8 cellular contexts compared by ENCODE assay signal in genomic region chr16:18537004-18537403, GRCh38. TPM values are rescaled to one million over a fixed set of nuclear protein-coding genes. Genes with fewer than 3 reads are reported as not detected.
A peak's percentile ranks its signal among the peaks of the same experiment; 100 is the strongest.
DNase-seq lines count a peak whose midpoint lies in the region; ATAC-seq and TF ChIP-seq lines count a peak whose summit lies in the region.
"Not testable (repeated sequence)": the region's sequence is repeated elsewhere in the genome, so short reads cannot be mapped to it uniquely, and the experiment has no call there.

No MANE protein-coding gene starts in this region.

- 70% methylated on average over 1 of the region's 3 CpGs; no CpG with 5 or more reads in 1 of the 2 experiments for WGBS in endodermal cell (ENCODE audit: insufficient coverage in 1 of 2, insufficient read length in 1 of 2), 2 experiments
- 60% methylated on average over 3 of the region's 3 CpGs for WGBS in hepatocyte (ENCODE audit: low lambda C conversion rate, missing lambda C conversion rate)

- not testable (repeated sequence) for H3K36me3 Mint-ChIP-seq in T-helper 17 cell (ENCODE audit: low read depth); activated naive CD4-positive, alpha-beta T cell treated with anti-CD3 and anti-CD28 coated beads for 36 hours (ENCODE audit: low read depth); nephron progenitor cell (ENCODE audit: low read depth)
- peaks cover 14% of the 10 kb centered on the region for H3K36me3 Mint-ChIP-seq in endodermal cell (ENCODE audit: low read depth)

- H3K4me1 ChIP-seq in DND-41 (ENCODE audit: insufficient read depth, low read length); endodermal cell (ENCODE audit: control insufficient read depth, insufficient read depth, low read length); hepatocyte (ENCODE audit: insufficient read depth): not testable (repeated sequence)

- ATAC-seq in DND-41 (ENCODE audit: insufficient read depth, low read depth), result peak; percentile 62; the same call in 1 of the 3 replicates
- not testable (repeated sequence) for ATAC-seq in T-helper 17 cell
- ATAC-seq in stimulated activated naive CD8-positive, alpha-beta T cell treated with anti-CD3 and anti-CD28 coated beads, Interleukin-15, Interleukin-2, amounts not matched to agents 100 U/mL and 50 U/mL, for 24 hours, result peak; percentile 52

- H3K4me3 ChIP-seq in DND-41 (ENCODE audit: low read depth in 1 of 2, low read length in 2 of 2); LNCaP clone FGC (ENCODE audit: low read depth, low read length); endodermal cell (ENCODE audit: low read length); hepatocyte: not testable (repeated sequence)

- H3K9me2 ChIP-seq in hepatocyte (replicated peaks; ENCODE audit: insufficient read depth), result not testable (repeated sequence)

- not testable (repeated sequence) for H3K79me2 ChIP-seq in DND-41 (ENCODE audit: insufficient read depth, low read length); hepatocyte

- not testable (repeated sequence) for H3K4me2 ChIP-seq in DND-41 (ENCODE audit: insufficient read depth, low read length); hepatocyte

- intact Hi-C loops in activated naive CD4-positive, alpha-beta T cell treated with anti-CD3 and anti-CD28 coated beads for 36 hours (cut with micrococcal nuclease), result not testable (repeated sequence)

- H3K9me3 ChIP-seq in DND-41 (ENCODE audit: insufficient read depth, low read length, severe bottlenecking); T-helper 17 cell (ENCODE audit: control insufficient read depth, low read length, poor library complexity, severe bottlenecking); endodermal cell (ENCODE audit: control insufficient read depth, low read length); hepatocyte (ENCODE audit: low read depth): not testable (repeated sequence)

- CTCF ChIA-PET in activated naive CD4-positive, alpha-beta T cell treated with anti-CD3 and anti-CD28 coated beads for 36 hours (lab: Charles Lee), result not testable (repeated sequence)

- peak overlapping the region; percentile 77 for H3K27ac Mint-ChIP-seq in T-helper 17 cell
- H3K27ac Mint-ChIP-seq in activated naive CD4-positive, alpha-beta T cell treated with anti-CD3 and anti-CD28 coated beads for 36 hours, result peak overlapping the region; percentile 56
- H3K27ac Mint-ChIP-seq in endodermal cell, nephron progenitor cell: not testable (repeated sequence)

- H3K9me3 Mint-ChIP-seq in activated naive CD4-positive, alpha-beta T cell treated with anti-CD3 and anti-CD28 coated beads for 36 hours; endodermal cell; nephron progenitor cell: not testable (repeated sequence)

- H2AFZ ChIP-seq in DND-41 (ENCODE audit: low read depth, low read length); hepatocyte: not testable (repeated sequence)

- H4K20me1 ChIP-seq in DND-41 (ENCODE audit: insufficient read depth, low read length); hepatocyte (ENCODE audit: insufficient read depth, poor library complexity, severe bottlenecking): not testable (repeated sequence)

- not testable (repeated sequence) for H3K4me3 Mint-ChIP-seq in T-helper 17 cell; activated naive CD4-positive, alpha-beta T cell treated with anti-CD3 and anti-CD28 coated beads for 36 hours; endodermal cell; nephron progenitor cell

- not testable (repeated sequence) for H3K27me3 ChIP-seq in DND-41 (ENCODE audit: insufficient read depth, low read length, poor library complexity); endodermal cell (ENCODE audit: control insufficient read depth, insufficient read depth, low read length, poor library complexity, severe bottlenecking); hepatocyte

- H3K36me3 ChIP-seq in DND-41 (ENCODE audit: insufficient read depth, low read length); endodermal cell (ENCODE audit: control insufficient read depth, insufficient read depth, low read length); hepatocyte (replicated peaks; ENCODE audit: insufficient read depth, low read depth): not testable (repeated sequence)

- H3K27ac ChIP-seq in DND-41 (ENCODE audit: low read length); endodermal cell (ENCODE audit: low read depth, low read length); hepatocyte: not testable (repeated sequence)

- not testable (repeated sequence) for H3K4me1 Mint-ChIP-seq in T-helper 17 cell; activated naive CD4-positive, alpha-beta T cell treated with anti-CD3 and anti-CD28 coated beads for 36 hours (ENCODE audit: low read depth); endodermal cell; nephron progenitor cell

- H3K27me3 Mint-ChIP-seq in T-helper 17 cell; activated naive CD4-positive, alpha-beta T cell treated with anti-CD3 and anti-CD28 coated beads for 36 hours (ENCODE audit: low read depth); endodermal cell (ENCODE audit: insufficient read depth); nephron progenitor cell (ENCODE audit: low read depth, poor library complexity): not testable (repeated sequence)

- not testable (repeated sequence) for DNase-seq in DND-41; LNCaP clone FGC (ENCODE audit: low read depth); T-helper 17 cell; activated naive CD4-positive, alpha-beta T cell treated with anti-CD3 and anti-CD28 coated beads for 36 hours; endodermal cell; hepatocyte (ENCODE audit: low spot score); nephron progenitor cell; stimulated activated naive CD8-positive, alpha-beta T cell treated with anti-CD3 and anti-CD28 coated beads, Interleukin-15, Interleukin-2, amounts not matched to agents 100 U/mL and 50 U/mL, for 24 hours

- H3K9ac ChIP-seq in DND-41 (ENCODE audit: low read depth, low read length); endodermal cell (ENCODE audit: extremely low read depth, low read length, poor library complexity, severe bottlenecking): not testable (repeated sequence)

- TF ChIP-seq CTCF in DND-41 (IDR thresholded peaks at IDR 0.05; ENCODE audit: borderline replicate concordance, extremely low read depth, low read length, poor library complexity, severe bottlenecking), result not testable (repeated sequence)
- TF ChIP-seq CTCF in LNCaP clone FGC (IDR thresholded peaks at IDR 0.05; ENCODE audit: control insufficient read depth, extremely low read depth, insufficient read depth), result 0 out of 2 replicates have a peak, but pooled peaks have one; percentile 19
- TF ChIP-seq CTCF in endodermal cell (conservative IDR thresholded peaks at IDR 0.05), result peak; percentile 61
- peak; percentile 38 for TF ChIP-seq CTCF in hepatocyte (IDR thresholded peaks at IDR 0.05; ENCODE audit: poor library complexity)
- peak; percentile 31 for TF ChIP-seq CTCF in nephron progenitor cell (IDR thresholded peaks at IDR 0.05)

RNA-seq across cellular contexts. Expression of gene NOMO2, which starts 24.9 kb away (rescaled TPM):
- total RNA-seq in T-helper 17 cell, result 100 to 1,000 TPM in 1 of 2 donors, 10 to 100 TPM in 1; 75.1 to 122 TPM
- 10 to 100 TPM; 54.6 to 72.9 TPM for total RNA-seq in activated naive CD4-positive, alpha-beta T cell treated with anti-CD3 and anti-CD28 coated beads for 36 hours
- total RNA-seq in endodermal cell, result 100 to 1,000 TPM; 121 to 141 TPM
- polyA plus RNA-seq in endodermal cell (2013, experiment 1 of 2), result 118 TPM
- 117 TPM for polyA plus RNA-seq in endodermal cell (2013, experiment 2 of 2)
- total RNA-seq in hepatocyte, result 92.8 and 94.4 TPM in 2 replicates
- 120 and 129 TPM in 2 replicates for polyA plus RNA-seq in hepatocyte
